17 cellular contexts compared by ENCODE assay signal in the genomic region with DNA sequence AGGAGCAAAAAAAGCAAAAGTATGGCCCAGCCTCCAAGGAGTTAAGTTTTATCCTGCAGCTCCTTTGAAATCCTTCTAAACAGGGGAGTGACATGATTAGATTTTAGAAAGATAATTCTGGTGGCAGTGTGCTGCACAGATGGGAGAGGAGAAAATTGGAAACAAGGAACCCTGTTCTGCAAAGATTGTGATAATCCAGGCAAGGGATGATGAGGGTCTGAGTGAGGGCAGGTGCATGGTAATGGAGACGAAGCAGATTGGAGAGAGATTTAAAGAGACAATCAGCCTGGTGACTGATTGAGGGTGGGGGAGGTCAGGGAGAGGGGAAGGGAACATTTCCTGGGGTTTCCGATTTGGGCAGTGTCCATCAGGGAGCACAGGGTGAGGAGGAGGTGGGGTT.
"Had no signal": no experiment of that assay in that cellular context is flagged by ENCODE, and none has a peak within 500 bp of the region (broad histone marks: within the 10 kb centered on the region; RNA-seq: fewer than 3 reads in every experiment).

No MANE protein-coding gene starts in this region.

- H3K9me3 ChIP-seq: SJSA1 had no signal

- DNase-seq: KBM-7, MV-4-11, NCI-H1048, NCI-H1105, NCI-H1417, NCI-H1436 treated with DMSO at 0.1 percent for 48 hours, NCI-H1694, NCI-H1930, NCI-H2081, NCI-H2107, NCI-H2227 treated with DMSO at 0.1 percent for 48 hours, NCI-H526, Right ventricle myocardium superior, RPMI8226, SIG-M5, SW 1271 had no signal

- H3K27ac ChIP-seq: SJSA1 had no signal

- H3K36me3 ChIP-seq: SJSA1 had no signal

- H3K4me3 ChIP-seq: SJSA1 had no signal

- H3K4me1 ChIP-seq: SJSA1 had no signal
